ENCODE assay signal across 1 cellular context in the genomic region with DNA sequence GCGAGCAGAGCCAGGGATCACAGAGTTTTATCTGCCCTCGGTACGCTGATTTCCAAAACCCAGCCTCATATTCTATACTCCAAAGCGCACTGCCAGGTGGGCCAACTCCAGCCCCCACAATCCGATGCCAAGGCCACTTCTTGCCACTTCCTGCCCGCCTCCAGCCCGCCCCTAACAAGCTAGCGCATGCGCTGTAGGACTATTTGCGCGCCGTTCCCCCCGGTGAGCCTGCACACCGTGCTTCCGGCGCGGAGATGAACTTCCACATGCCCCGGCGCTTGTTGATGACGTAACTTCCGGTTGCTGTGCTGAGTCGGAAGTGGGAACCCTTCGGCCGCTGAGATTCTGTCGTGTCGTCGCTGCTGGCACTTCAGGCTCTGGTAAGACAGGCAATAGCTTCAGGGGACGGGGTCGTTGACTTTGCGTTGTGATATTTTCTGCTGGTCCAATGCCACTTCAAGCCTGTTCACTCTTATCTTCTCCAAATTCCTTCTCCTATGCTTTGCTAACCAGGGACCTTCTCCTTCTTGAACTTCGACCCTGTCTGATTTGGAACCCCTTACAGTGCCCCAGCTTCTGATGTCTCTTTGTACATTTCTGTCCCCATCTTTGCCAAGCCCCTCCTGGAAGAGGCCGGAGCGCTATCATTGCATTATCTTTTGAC.
A peak's percentile ranks its signal among the peaks of the same experiment; 100 is the strongest.
TF ChIP-seq lines count a peak whose summit lies in the region.

A gene with protein sequence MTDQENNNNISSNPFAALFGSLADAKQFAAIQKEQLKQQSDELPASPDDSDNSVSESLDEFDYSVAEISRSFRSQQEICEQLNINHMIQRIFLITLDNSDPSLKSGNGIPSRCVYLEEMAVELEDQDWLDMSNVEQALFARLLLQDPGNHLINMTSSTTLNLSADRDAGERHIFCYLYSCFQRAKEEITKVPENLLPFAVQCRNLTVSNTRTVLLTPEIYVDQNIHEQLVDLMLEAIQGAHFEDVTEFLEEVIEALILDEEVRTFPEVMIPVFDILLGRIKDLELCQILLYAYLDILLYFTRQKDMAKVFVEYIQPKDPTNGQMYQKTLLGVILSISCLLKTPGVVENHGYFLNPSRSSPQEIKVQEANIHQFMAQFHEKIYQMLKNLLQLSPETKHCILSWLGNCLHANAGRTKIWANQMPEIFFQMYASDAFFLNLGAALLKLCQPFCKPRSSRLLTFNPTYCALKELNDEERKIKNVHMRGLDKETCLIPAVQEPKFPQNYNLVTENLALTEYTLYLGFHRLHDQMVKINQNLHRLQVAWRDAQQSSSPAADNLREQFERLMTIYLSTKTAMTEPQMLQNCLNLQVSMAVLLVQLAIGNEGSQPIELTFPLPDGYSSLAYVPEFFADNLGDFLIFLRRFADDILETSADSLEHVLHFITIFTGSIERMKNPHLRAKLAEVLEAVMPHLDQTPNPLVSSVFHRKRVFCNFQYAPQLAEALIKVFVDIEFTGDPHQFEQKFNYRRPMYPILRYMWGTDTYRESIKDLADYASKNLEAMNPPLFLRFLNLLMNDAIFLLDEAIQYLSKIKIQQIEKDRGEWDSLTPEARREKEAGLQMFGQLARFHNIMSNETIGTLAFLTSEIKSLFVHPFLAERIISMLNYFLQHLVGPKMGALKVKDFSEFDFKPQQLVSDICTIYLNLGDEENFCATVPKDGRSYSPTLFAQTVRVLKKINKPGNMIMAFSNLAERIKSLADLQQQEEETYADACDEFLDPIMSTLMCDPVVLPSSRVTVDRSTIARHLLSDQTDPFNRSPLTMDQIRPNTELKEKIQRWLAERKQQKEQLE (plus strand): TSS at position 306 of the 664 bp plus-strand sequence. CDS start 5,481 bp downstream, outside the sequence.

TF ChIP-seq in SK-N-SH treated with all-trans-retinoic acid at 6 μM for 48 hours, 23 proteins besides CTCF, POLR2A, EP300 and RAD21 (continued from another document):
- TF ChIP-seq, protein P1, sequence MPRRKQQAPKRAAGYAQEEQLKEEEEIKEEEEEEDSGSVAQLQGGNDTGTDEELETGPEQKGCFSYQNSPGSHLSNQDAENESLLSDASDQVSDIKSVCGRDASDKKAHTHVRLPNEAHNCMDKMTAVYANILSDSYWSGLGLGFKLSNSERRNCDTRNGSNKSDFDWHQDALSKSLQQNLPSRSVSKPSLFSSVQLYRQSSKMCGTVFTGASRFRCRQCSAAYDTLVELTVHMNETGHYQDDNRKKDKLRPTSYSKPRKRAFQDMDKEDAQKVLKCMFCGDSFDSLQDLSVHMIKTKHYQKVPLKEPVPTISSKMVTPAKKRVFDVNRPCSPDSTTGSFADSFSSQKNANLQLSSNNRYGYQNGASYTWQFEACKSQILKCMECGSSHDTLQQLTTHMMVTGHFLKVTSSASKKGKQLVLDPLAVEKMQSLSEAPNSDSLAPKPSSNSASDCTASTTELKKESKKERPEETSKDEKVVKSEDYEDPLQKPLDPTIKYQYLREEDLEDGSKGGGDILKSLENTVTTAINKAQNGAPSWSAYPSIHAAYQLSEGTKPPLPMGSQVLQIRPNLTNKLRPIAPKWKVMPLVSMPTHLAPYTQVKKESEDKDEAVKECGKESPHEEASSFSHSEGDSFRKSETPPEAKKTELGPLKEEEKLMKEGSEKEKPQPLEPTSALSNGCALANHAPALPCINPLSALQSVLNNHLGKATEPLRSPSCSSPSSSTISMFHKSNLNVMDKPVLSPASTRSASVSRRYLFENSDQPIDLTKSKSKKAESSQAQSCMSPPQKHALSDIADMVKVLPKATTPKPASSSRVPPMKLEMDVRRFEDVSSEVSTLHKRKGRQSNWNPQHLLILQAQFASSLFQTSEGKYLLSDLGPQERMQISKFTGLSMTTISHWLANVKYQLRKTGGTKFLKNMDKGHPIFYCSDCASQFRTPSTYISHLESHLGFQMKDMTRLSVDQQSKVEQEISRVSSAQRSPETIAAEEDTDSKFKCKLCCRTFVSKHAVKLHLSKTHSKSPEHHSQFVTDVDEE (CRISPR knock-in tag; IDR thresholded peaks at IDR 0.05): peak; percentile 49; the same call in 1 of the 2 replicates
